ENCODE assay signal across 8 cellular contexts in genomic region chr15:30195355-30196006, GRCh38.
A peak's percentile ranks its signal among the peaks of the same experiment; 100 is the strongest.
DNase-seq lines count a peak whose midpoint lies in the region; ATAC-seq, FAIRE-seq and TF ChIP-seq lines count a peak whose summit lies in the region.
"Not testable (repeated sequence)": the region's sequence is repeated elsewhere in the genome, so short reads cannot be mapped to it uniquely, and the experiment has no call there.

No MANE protein-coding gene starts in this region.

- H3K4me1 Mint-ChIP-seq in central memory CD8-positive, alpha-beta T cell, result not testable (repeated sequence)

- H4K20me1 ChIP-seq in HepG2 (ENCODE audit: insufficient read depth, low read length), result not testable (repeated sequence)

- H3K27ac ChIP-seq in Panc1 (ENCODE audit: low read length); heart left ventricle; vagina: not testable (repeated sequence)
- peak overlapping the region; percentile 60 for H3K27ac ChIP-seq in HepG2 (ENCODE audit: extremely low read length, insufficient read depth, low read length)

- not testable (repeated sequence) for H3K27ac Mint-ChIP-seq in central memory CD8-positive, alpha-beta T cell (ENCODE audit: low read depth)

- TF ChIP-seq EP300 in HepG2 (IDR thresholded peaks at IDR 0.05; ENCODE audit: low read depth in 2 of 2, low read length in 2 of 2); HepG2 (CRISPR knock-in tag; IDR thresholded peaks at IDR 0.05; ENCODE audit: borderline replicate concordance): not testable (repeated sequence)

- H3K27me3 Mint-ChIP-seq in central memory CD8-positive, alpha-beta T cell, result not testable (repeated sequence)

- DNase-seq in ELF-1 (ENCODE audit: low read depth, low spot score) (peak; percentile 25), heart left ventricle (peak in 1 of 5 donors; percentile 17), HepG2 (ENCODE audit: low spot score) (peak; percentile 10), posterior vena cava (ENCODE audit: low spot score) (peak; percentile 78)
- not testable (repeated sequence) for DNase-seq in Panc1 (ENCODE audit: low read depth, low spot score); central memory CD8-positive, alpha-beta T cell (ENCODE audit: low spot score in 2 of 2); vagina (ENCODE audit: extremely low spot score in 2 of 2)
- DNase-seq in activated T-cell treated with anti-CD3 and anti-CD28 coated beads, Interleukin-2, amount 50 U/mL, for 1 hour, result peak; percentile 32

- not testable (repeated sequence) for H3K36me3 Mint-ChIP-seq in central memory CD8-positive, alpha-beta T cell (ENCODE audit: insufficient read depth)

- in situ Hi-C loops in Panc1 (cut with HindIII; ENCODE audit: low pct_unique_long_range_greater_than_20kb, low sequenced_read_pairs); HepG2 (cut with HindIII; ENCODE audit: extremely low pct_ligation_motif_present, low pct_unique_long_range_greater_than_20kb): not testable (repeated sequence)

- not testable (repeated sequence) for BruUV-seq in Panc1 (replicated peaks; lab: Mats Ljungman, UMichigan); HepG2 (replicated peaks; lab: Mats Ljungman, UMichigan)

- CTCF ChIA-PET in Panc1 (lab: Charles Lee); HepG2 (lab: Yijun Ruan, JAX; ENCODE audit: low intra/inter-chr PET ratio, low total read pairs): not testable (repeated sequence)

- not testable (repeated sequence) for FAIRE-seq in HepG2 (lab: Jason Lieb, UNC)

- not testable (repeated sequence) for H3K9me3 ChIP-seq in Panc1 (ENCODE audit: control insufficient read depth, insufficient read depth, low read depth, low read length); heart left ventricle; HepG2 (ENCODE audit: low read length); vagina

- intact Hi-C loops in Panc1 (cut with micrococcal nuclease; ENCODE audit: unreplicated experiment); heart left ventricle (cut with DNase I); HepG2 (cut with micrococcal nuclease; ENCODE audit: unreplicated experiment); posterior vena cava (cut with DNase I); vagina (cut with DNase I): not testable (repeated sequence)

- not testable (repeated sequence) for TF ChIP-seq CTCF in Panc1 (IDR thresholded peaks at IDR 0.05); heart left ventricle (IDR thresholded peaks at IDR 0.05); HepG2 (CRISPR knock-in tag; IDR thresholded peaks at IDR 0.05); vagina (IDR thresholded peaks at IDR 0.05)

- H2AFZ ChIP-seq in HepG2 (ENCODE audit: low read length), result not testable (repeated sequence)

- 0 to 1% methylated on average over 1 to 12 of the region's 41 CpGs; no CpG with 5 or more reads in 2 of the 4 donors for WGBS in heart left ventricle, 4 donors
- no CpG with 5 or more reads among the region's 41 CpGs for WGBS in HepG2 (ENCODE audit: low lambda C conversion rate)

- not testable (repeated sequence) for H3K4me1 ChIP-seq in Panc1 (ENCODE audit: control insufficient read depth, insufficient read depth, low read length); heart left ventricle; HepG2 (ENCODE audit: insufficient read depth, low read length); vagina

- not testable (repeated sequence) for H3K36me3 ChIP-seq in Panc1 (ENCODE audit: control insufficient read depth, insufficient read depth, low read length); heart left ventricle; HepG2 (replicated peaks in 1 of 2; ENCODE audit: control insufficient read depth in 1 of 2, insufficient read depth in 2 of 2, low read length in 2 of 2); vagina

- peak overlapping the region; percentile 43 for H3K9ac ChIP-seq in HepG2 (ENCODE audit: insufficient read depth, low read depth, low read length)

- H3K4me3 ChIP-seq in Panc1 (ENCODE audit: low read depth in 2 of 2, low read length in 2 of 2) (peak overlapping the region in 1 of 2 experiments; percentile 16; a peak in 1 of 4 replicates), heart left ventricle (peak overlapping the region in 7 of 12 donors; percentile 24 to 42 (median 40)), HepG2 (replicated peaks in 1 of 3; ENCODE audit: insufficient read depth in 1 of 3, low read depth in 2 of 3, low read length in 3 of 3) (peak overlapping the region; percentile 42 to 65 (median 64); a peak in 4 of 6 replicates), vagina (peak overlapping the region; percentile 33 to 39)

- TF ChIP-seq RAD21 in HepG2 (CRISPR knock-in tag; IDR thresholded peaks at IDR 0.05), result not testable (repeated sequence)

- peak; percentile 64 for ATAC-seq in Panc1
- peak; percentile 3 for ATAC-seq in central memory CD8-positive, alpha-beta T cell (replicated peaks; ENCODE audit: extremely low read depth, poor library complexity, severe bottlenecking)
- ATAC-seq in heart left ventricle, result peak in 3 of 4 donors; percentile 8 to 19 (median 16)
- ATAC-seq in HepG2, result peak; percentile 76

- not testable (repeated sequence) for TF ChIP-seq POLR2A in heart left ventricle (IDR thresholded peaks at IDR 0.05); HepG2 (IDR thresholded peaks at IDR 0.05; ENCODE audit: insufficient read depth in 1 of 2, low read depth in 2 of 2, low read length in 2 of 2); vagina (IDR thresholded peaks at IDR 0.05)

- not testable (repeated sequence) for H3K4me3 Mint-ChIP-seq in central memory CD8-positive, alpha-beta T cell

- H3K27me3 ChIP-seq in Panc1 (ENCODE audit: control insufficient read depth, insufficient read depth, low read length); heart left ventricle; HepG2 (ENCODE audit: control insufficient read depth in 1 of 2, insufficient read depth in 2 of 2, low read length in 2 of 2); vagina: not testable (repeated sequence)

- H3K9me3 Mint-ChIP-seq in central memory CD8-positive, alpha-beta T cell, result not testable (repeated sequence)

- H3K79me2 ChIP-seq in HepG2 (ENCODE audit: insufficient read depth, low read length), result not testable (repeated sequence)

- POLR2A ChIA-PET in Panc1 (lab: Charles Lee); HepG2 (lab: Yijun Ruan, JAX): not testable (repeated sequence)

- H3K4me2 ChIP-seq in HepG2 (ENCODE audit: low read depth, low read length), result 0 out of 2 replicates have a peak overlapping the region, but pooled peaks have one; percentile 55

TF ChIP-seq in HepG2, 621 proteins besides CTCF, POLR2A, EP300 and RAD21:
- TF ChIP-seq SAP130 (CRISPR knock-in tag; IDR thresholded peaks at IDR 0.05; ENCODE audit: low read depth) (0 out of 2 replicates have a peak, but pooled peaks have one; percentile 8), GABPB1 (CRISPR knock-in tag; IDR thresholded peaks at IDR 0.05) (peak; percentile 7; the same call in 1 of the 2 replicates), PATZ1 (CRISPR knock-in tag; IDR thresholded peaks at IDR 0.05) (0 out of 2 replicates have a peak, but pooled peaks have one; percentile 17)
TF ChIP-seq in HepG2: peak in this region for 3; not testable (repeated sequence) for 618.

Comparison
In these comparisons a context has a peak if more than half of its experiments do, and no peak if none do; other contexts are left out.
1. ATAC-seq: peak in every context shown above with its lines; median percentile 76 in HepG2; 64 in Panc1; 16 in heart left ventricle; 3 in central memory CD8-positive, alpha-beta T cell.